Comparison of ENCODE assay signal across 8 cellular contexts in genomic region chr6:108947114-108947854, GRCh38.
DNase-seq lines count a peak whose midpoint lies in the region; ATAC-seq and TF ChIP-seq lines count a peak whose summit lies in the region.

No MANE protein-coding gene starts in this region.

- H3K27me3 ChIP-seq in psoas muscle (ENCODE audit: insufficient read depth in 3 of 3, low read length in 2 of 3), result no peaks in the 10 kb centered on the region

- H3K9me3 ChIP-seq in psoas muscle (no peaks in the 10 kb centered on the region), T-helper 17 cell (ENCODE audit: control insufficient read depth, low read length, poor library complexity, severe bottlenecking) (no peaks in the 10 kb centered on the region)

- H3K36me3 Mint-ChIP-seq in T-helper 17 cell (ENCODE audit: low read depth), result no peaks in the 10 kb centered on the region

- peak; percentile 80 for DNase-seq in DMS53 (lab: John Stamatoyannopoulos, UW)
- peak; percentile 68 for DNase-seq in NCI-H774 (lab: John Stamatoyannopoulos, UW)
- peak; percentile 99 for DNase-seq in fibroblast of gingiva (ENCODE audit: low read depth)
- no peak for DNase-seq in psoas muscle
- DNase-seq in GM13977 (ENCODE audit: low spot score), result no peak
- DNase-seq in T-helper 17 cell, result no peak
- DNase-seq in stimulated activated CD4-positive, alpha-beta T cell treated with anti-CD3 and anti-CD28 coated beads, Interleukin-4, amount 100 ng/mL, for 1 hour, result no peak
- DNase-seq in HEK293T (ENCODE audit: extremely low spot score), result no peak

- WGBS in psoas muscle, 3 donors, result 26 to 31% (median 27%) methylated on average over 5 of the region's 5 CpGs

- TF ChIP-seq CTCF in psoas muscle (IDR thresholded peaks at IDR 0.05) (no peak), GM13977 (IDR thresholded peaks at IDR 0.05; ENCODE audit: extremely low read depth, insufficient read depth, missing control alignments) (no peak)

- POLR2A ChIA-PET in HEK293T (lab: Yijun Ruan, JAX), result interaction anchor here (0.7 to 0.9 kb wide), 3 partner anchors 19 to 99 kb away, joined by 3 read pairs; partner anchors contain the start of gene ARMC2

- in situ Hi-C loops in GM13977 (cut with MboI; ENCODE audit: low pct_unique_long_range_greater_than_20kb, low sequenced_read_pairs, unreplicated experiment), result no loop called here

- H3K27ac ChIP-seq in psoas muscle, result peak overlapping the region; percentile 91

- peaks cover 74% of the 10 kb centered on the region for H3K4me1 ChIP-seq in psoas muscle

- H3K27me3 Mint-ChIP-seq in T-helper 17 cell, result no peaks in the 10 kb centered on the region

- H3K36me3 ChIP-seq in psoas muscle (ENCODE audit: insufficient read depth in 1 of 2, low read depth in 1 of 2), result no peaks in the 10 kb centered on the region

- H3K4me3 ChIP-seq in psoas muscle, result no peak overlapping the region

- no peak overlapping the region for H3K27ac Mint-ChIP-seq in T-helper 17 cell

- intact Hi-C loops in psoas muscle (cut with DNase I), result loop anchor here (5.0 kb wide), 3 partner anchors 60 to 125 kb away; no protein-coding TSS in a partner anchor

- peaks cover 23% of the 10 kb centered on the region for H3K4me1 Mint-ChIP-seq in T-helper 17 cell

- CTCF ChIA-PET in HEK293T (lab: Yijun Ruan, JAX), result interaction anchor here (0.6 to 1.3 kb wide), 3 partner anchors 21 to 818 kb away, joined by 3 to 8 read pairs (median 3); no protein-coding TSS in a partner anchor

- H3K4me3 Mint-ChIP-seq in T-helper 17 cell, result no peak overlapping the region

- peak in 3 of 4 donors; percentile 17 to 27 (median 22) for ATAC-seq in psoas muscle
- no peak for ATAC-seq in T-helper 17 cell

TF ChIP-seq in HEK293T, 16 proteins besides CTCF, POLR2A, EP300 and RAD21:
- no peak for TF ChIP-seq ZNF384 (IDR thresholded peaks at IDR 0.05)
- TF ChIP-seq FOXM1 (IDR thresholded peaks at IDR 0.05; ENCODE audit: borderline replicate concordance), result no peak
- TF ChIP-seq TARDBP (IDR thresholded peaks at IDR 0.05), result no peak
- TF ChIP-seq HDGF (IDR thresholded peaks at IDR 0.05; ENCODE audit: borderline replicate concordance), result no peak
- TF ChIP-seq LEF1 (IDR thresholded peaks at IDR 0.05; ENCODE audit: borderline replicate concordance), result no peak
- TF ChIP-seq FOXA1 (IDR thresholded peaks at IDR 0.05), result no peak
- TF ChIP-seq SP1 (IDR thresholded peaks at IDR 0.05), result no peak
- TF ChIP-seq FOXK2 (IDR thresholded peaks at IDR 0.05), result no peak

Comparison
In these comparisons a context has a peak if more than half of its experiments do, and no peak if none do; other contexts are left out.
1. DNase-seq: peak in DMS53 (single experiment), NCI-H774 (single experiment) and fibroblast of gingiva (single experiment); none in psoas muscle (0 of 2), GM13977 (single experiment), T-helper 17 cell (0 of 3), stimulated activated CD4-positive, alpha-beta T cell treated with anti-CD3 and anti-CD28 coated beads, Interleukin-4, amount 100 ng/mL, for 1 hour (single experiment) and HEK293T (single experiment).